Comparison of ENCODE assay signal across 8 cellular contexts in the genomic region with DNA sequence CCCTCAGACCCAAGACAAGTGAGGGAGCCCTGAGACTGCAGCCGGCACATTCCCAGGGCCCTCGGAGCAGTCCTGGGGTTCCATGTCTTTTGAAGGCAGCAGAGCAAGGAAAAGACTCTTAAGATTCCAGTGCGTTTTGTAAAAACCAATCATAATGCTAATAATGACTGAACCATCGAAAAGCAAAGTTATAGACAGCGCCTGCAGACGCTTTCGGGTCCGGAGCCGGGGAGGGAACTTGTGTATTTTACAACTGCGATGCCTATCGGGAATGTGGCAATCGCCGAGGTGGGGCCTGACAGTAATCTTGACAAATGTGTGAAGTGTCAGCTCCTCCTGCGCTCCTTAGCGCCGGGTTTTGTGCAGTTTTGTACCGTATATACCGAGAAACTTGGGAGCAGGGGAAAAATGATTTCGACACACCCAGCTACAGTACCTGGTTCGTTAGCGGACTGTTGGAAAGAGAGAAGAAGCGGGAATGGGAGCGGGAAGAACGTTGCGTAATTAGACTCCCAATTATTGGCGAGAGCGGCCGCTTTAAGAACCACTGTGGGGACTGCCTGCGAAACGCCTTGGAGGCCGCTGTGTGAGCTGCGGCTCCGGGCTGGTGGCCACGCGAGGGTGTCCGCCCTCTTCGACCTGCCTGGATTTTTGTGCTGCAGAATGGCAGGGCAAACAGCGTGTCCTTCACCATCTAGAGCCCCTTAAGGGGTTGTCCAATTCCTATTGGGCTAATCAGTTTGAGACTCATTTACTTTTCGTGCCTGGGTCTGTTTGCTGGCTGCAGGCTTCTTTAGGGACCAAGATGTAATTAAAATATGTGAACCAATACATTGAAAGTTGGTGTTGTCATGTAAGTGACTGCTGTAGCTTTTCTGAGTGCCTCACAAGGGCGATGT. TPM values are rescaled to one million over a fixed set of nuclear protein-coding genes. Genes with fewer than 3 reads are reported as not detected.
A peak's percentile ranks its signal among the peaks of the same experiment; 100 is the strongest.
DNase-seq lines count a peak whose midpoint lies in the region; ATAC-seq and TF ChIP-seq lines count a peak whose summit lies in the region.

No MANE protein-coding gene starts in this region.

- peak overlapping the region; percentile 95 for H3K4me2 ChIP-seq in parathyroid adenoma (ENCODE audit: low read length)

- DNase-seq in MV-4-11 (lab: John Stamatoyannopoulos, UW): peak; percentile 51
- DNase-seq in adrenal gland: peak; percentile 48 to 77 (median 60)
- DNase-seq in heart right ventricle: peak; percentile 74 to 79
- no peak for DNase-seq in KG1 (lab: John Stamatoyannopoulos, UW)
- no peak for DNase-seq in germinal center (ENCODE audit: low spot score)

- H3K27me3 ChIP-seq in adrenal gland (no peaks in the 10 kb centered on the region), heart right ventricle (peaks cover 0 to 24% (median 0%) of the 10 kb centered on the region in 7 donors), parathyroid adenoma (ENCODE audit: control insufficient read depth, insufficient read depth, low read length) (no peaks in the 10 kb centered on the region)

- no peak for TF ChIP-seq CTCF in adrenal gland (IDR thresholded peaks at IDR 0.05)
- TF ChIP-seq CTCF in heart right ventricle (IDR thresholded peaks at IDR 0.05): peak in 3 of 9 donors; percentile 39 to 45 (median 43)
- TF ChIP-seq CTCF in parathyroid adenoma (IDR thresholded peaks at IDR 0.05): no peak

- peak; percentile 10 to 60 (median 42) for ATAC-seq in heart right ventricle
- ATAC-seq in HG03378 (IDR thresholded peaks at IDR 0.05; ENCODE audit: unreplicated experiment): no peak

- peak overlapping the region; percentile 82; the same call in 1 of the 2 replicates for H3K9ac ChIP-seq in ES-I3 (ENCODE audit: low read depth, low read length)
- no peak overlapping the region for H3K9ac ChIP-seq in parathyroid adenoma

- peaks cover 41% of the 10 kb centered on the region for H3K79me2 ChIP-seq in parathyroid adenoma

- TF ChIP-seq POLR2A in adrenal gland (IDR thresholded peaks at IDR 0.05): no peak

- peak overlapping the region in 2 of 4 donors; percentile 63 to 83 for H3K4me3 ChIP-seq in adrenal gland
- peak overlapping the region; percentile 75 to 96 (median 90) for H3K4me3 ChIP-seq in heart right ventricle
- peak overlapping the region; percentile 84 for H3K4me3 ChIP-seq in parathyroid adenoma (ENCODE audit: low read depth, low read length)

- peak overlapping the region; percentile 6 for H2AFZ ChIP-seq in parathyroid adenoma

- H3K4me1 ChIP-seq in ES-I3 (ENCODE audit: insufficient read depth, low read length) (peaks cover 17% of the 10 kb centered on the region), adrenal gland (replicated peaks in 1 of 2) (peaks cover 0 to 44% of the 10 kb centered on the region in 2 donors), heart right ventricle (peaks cover 6 to 61% (median 44%) of the 10 kb centered on the region in 9 donors), parathyroid adenoma (no peaks in the 10 kb centered on the region)

- peak overlapping the region in 4 of 5 donors; percentile 70 to 90 (median 82) for H3K27ac ChIP-seq in adrenal gland
- peak overlapping the region; percentile 95 to 100 (median 98) for H3K27ac ChIP-seq in heart right ventricle
- H3K27ac ChIP-seq in parathyroid adenoma: peak overlapping the region; percentile 85

- intact Hi-C loops in adrenal gland (cut with DNase I): loop anchor here in 1 of 2 donors (10.0 kb wide), 1 partner anchor 235 kb away; no protein-coding TSS in a partner anchor
- intact Hi-C loops in heart right ventricle (cut with DNase I): loop anchor here (1.0 to 10.0 kb wide), 13 partner anchors 38 to 287 kb away; no protein-coding TSS in a partner anchor

- H3K36me3 ChIP-seq in ES-I3 (ENCODE audit: insufficient read depth, low read length) (no peaks in the 10 kb centered on the region), adrenal gland (replicated peaks in 1 of 2) (no peaks in the 10 kb centered on the region), heart right ventricle (peaks cover 0 to 2% (median 0%) of the 10 kb centered on the region in 9 donors), parathyroid adenoma (ENCODE audit: control insufficient read depth, insufficient read depth, low read length) (no peaks in the 10 kb centered on the region)

- 12 to 18% (median 14%) methylated on average over 34 to 40 of the region's 40 CpGs for WGBS in adrenal gland, 4 donors
- 1 to 3% methylated on average over 40 of the region's 40 CpGs for WGBS in heart right ventricle, 2 donors

- H3K9me3 ChIP-seq in ES-I3 (ENCODE audit: control insufficient read depth, insufficient read depth, low read length) (0 out of 2 replicates have a peak, but pooled peaks cover 5% of the 10 kb centered on the region), adrenal gland (replicated peaks in 1 of 3) (no peaks in the 10 kb centered on the region), heart right ventricle (no peaks in the 10 kb centered on the region), parathyroid adenoma (ENCODE audit: control insufficient read depth, low read length) (no peaks in the 10 kb centered on the region)

RNA-seq across cellular contexts. Expression of gene EPAS1, which starts 2.4 kb away (rescaled TPM):
- total RNA-seq in adrenal gland (100 to 1,000 TPM; 124 to 307 (median 237) TPM), heart right ventricle (100 to 1,000 TPM; 176 to 415 (median 210) TPM)
- polyA plus RNA-seq in adrenal gland (100 to 1,000 TPM in 1 of 3 donors, 10 to 100 TPM in 2; 62.0 to 178 (median 65.2) TPM), heart right ventricle (100 to 1,000 TPM; 112 to 119 TPM)

Comparison
In these comparisons a context has a peak if more than half of its experiments do, and no peak if none do; other contexts are left out.
1. DNase-seq: peak in MV-4-11 (single experiment), adrenal gland (7 of 7) and heart right ventricle (2 of 2); none in KG1 (single experiment) and germinal center (single experiment).
2. Peak in every context shown above with its lines, with median percentiles within 50 percentile points of each other: H3K27ac ChIP-seq.